Comparison of ENCODE assay signal across 8 cellular contexts in genomic region chr17:75776399-75777242, GRCh38. TPM values are rescaled to one million over a fixed set of nuclear protein-coding genes. Genes with fewer than 3 reads are reported as not detected.
DNase-seq lines count a peak whose midpoint lies in the region; ATAC-seq and TF ChIP-seq lines count a peak whose summit lies in the region.

No MANE protein-coding gene starts in this region.

- H3K4me3 ChIP-seq in WI38 (ENCODE audit: low read depth, low read length) (peak overlapping the region; percentile 23), fibroblast of the aortic adventitia (ENCODE audit: low read depth, low read length) (peak overlapping the region; percentile 93), skeletal muscle tissue (ENCODE audit: low read length in 3 of 3) (peak overlapping the region; percentile 78 to 91 (median 81))

- H3K27ac ChIP-seq in skeletal muscle tissue (ENCODE audit: low read depth, low read length): peak overlapping the region; percentile 71

- H3K9me3 ChIP-seq in skeletal muscle tissue (ENCODE audit: control insufficient read depth in 3 of 3, low read length in 3 of 3): no peaks in the 10 kb centered on the region

- DNase-seq in Right ventricle myocardium superior (no peak), left ventricle myocardium superior (no peak), fibroblast of the aortic adventitia (ENCODE audit: low read depth) (peak; percentile 40), NCI-H526 (lab: John Stamatoyannopoulos, UW) (no peak), NCI-H146 (lab: John Stamatoyannopoulos, UW) (no peak), NCI-H2107 treated with DMSO at 0.1 percent for 48 hours (lab: John Stamatoyannopoulos, UW; ENCODE audit: unreplicated experiment) (no peak)

- intact Hi-C loops in Right ventricle myocardium superior (cut with DNase I): loop anchor here (10.0 kb wide), 1 partner anchor 118 kb away; the partner anchor contains the start of gene TRIM65
- intact Hi-C loops in left ventricle myocardium superior (cut with micrococcal nuclease): no loop called here

- peaks cover 44 to 55% (median 51%) of the 10 kb centered on the region in 3 donors for H3K4me1 ChIP-seq in skeletal muscle tissue (ENCODE audit: control insufficient read depth in 3 of 3, insufficient read depth in 3 of 3, low read length in 3 of 3)

- peak overlapping the region; percentile 10 to 69 (median 62) for H3K9ac ChIP-seq in skeletal muscle tissue (ENCODE audit: low read depth in 1 of 3, low read length in 3 of 3)

- TF ChIP-seq CTCF in WI38 (IDR thresholded peaks at IDR 0.05; ENCODE audit: low read depth, low read length): no peak
- TF ChIP-seq CTCF in fibroblast of the aortic adventitia (IDR thresholded peaks at IDR 0.05; ENCODE audit: insufficient read depth, low read length): no peak

- peak; percentile 0 for ATAC-seq in Right ventricle myocardium superior (ENCODE audit: poor library complexity)
- ATAC-seq in left ventricle myocardium superior: no peak

- no peaks in the 10 kb centered on the region for H3K27me3 ChIP-seq in skeletal muscle tissue (ENCODE audit: control insufficient read depth in 3 of 3, insufficient read depth in 3 of 3, low read length in 3 of 3)

- peaks cover 32 to 39% (median 33%) of the 10 kb centered on the region in 3 donors for H3K36me3 ChIP-seq in skeletal muscle tissue (ENCODE audit: control insufficient read depth in 3 of 3, insufficient read depth in 3 of 3, low read length in 3 of 3)

RNA-seq across cellular contexts. Expression of gene UNK, which starts 8.0 kb away (rescaled TPM):
- 14.3 TPM for total RNA-seq in Right ventricle myocardium superior
- total RNA-seq in left ventricle myocardium superior: 14.8 TPM
- 18.0 and 30.2 TPM in 2 replicates for total RNA-seq in fibroblast of the aortic adventitia (ENCODE audit: low replicate concordance)
- total RNA-seq in skeletal muscle tissue: 15.7 TPM

RNA-seq across cellular contexts. Expression of gene GALK1, which starts 11.6 kb away (rescaled TPM):
- total RNA-seq in Right ventricle myocardium superior: 23.3 TPM
- 20.2 TPM for total RNA-seq in left ventricle myocardium superior
- total RNA-seq in fibroblast of the aortic adventitia (ENCODE audit: low replicate concordance): 20.6 and 35.9 TPM in 2 replicates
- 29.2 TPM for total RNA-seq in skeletal muscle tissue

RNA-seq across cellular contexts. Expression of gene ITGB4, which starts 55.4 kb away (rescaled TPM):
- total RNA-seq in Right ventricle myocardium superior (9.4 TPM), left ventricle myocardium superior (8.8 TPM), fibroblast of the aortic adventitia (ENCODE audit: low replicate concordance) (0.09 and 0.16 TPM in 2 replicates), skeletal muscle tissue (3.1 TPM)

Comparison
In these comparisons a context has a peak if more than half of its experiments do, and no peak if none do; other contexts are left out.
1. H3K4me3 ChIP-seq: peak in every context shown above with its lines; median percentile 93 in fibroblast of the aortic adventitia; 81 in skeletal muscle tissue; 23 in WI38.